28 cellular contexts compared by ENCODE assay signal in the genomic region with DNA sequence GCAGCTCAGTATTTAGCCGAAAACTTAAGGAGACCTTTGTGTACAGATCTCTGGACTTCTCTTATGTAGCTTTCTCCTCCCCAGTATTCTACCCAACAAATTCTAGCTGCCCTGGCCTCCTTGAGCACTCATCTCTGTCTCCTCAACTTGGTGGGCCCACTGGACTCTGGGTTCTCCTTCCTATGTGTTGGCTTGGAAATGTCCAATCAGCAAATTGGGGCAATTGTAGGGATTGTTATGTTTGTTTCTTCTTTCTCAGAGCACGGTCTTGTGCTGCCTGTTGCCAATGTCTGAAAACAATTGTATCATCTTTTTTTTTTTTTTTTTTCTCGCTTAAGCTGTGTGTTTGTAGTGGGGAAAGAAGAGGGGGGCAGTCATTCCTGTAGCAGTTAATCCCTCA.
"Had no signal": no experiment of that assay in that cellular context is flagged by ENCODE, and none has a peak within 500 bp of the region (broad histone marks: within the 10 kb centered on the region; RNA-seq: fewer than 3 reads in every experiment).

No MANE protein-coding gene starts in this region.

- DNase-seq: head of caudate nucleus; hippocampal formation; lower lobe of right lung; mammary epithelial cell; mesendoderm; naive B cell; natural killer cell; nephron progenitor cell; occipital lobe; ovary; sigmoid colon; small intestine; spleen; stimulated activated CD4-positive, alpha-beta T cell treated with anti-CD3 and anti-CD28 coated beads, Interleukin-4, amount 100 ng/mL, for 4 hours; stimulated activated CD8-positive, alpha-beta memory T cell treated with anti-CD3 and anti-CD28 coated beads, Interleukin-4, amount 100 ng/mL, for 48 hours; stimulated activated naive CD8-positive, alpha-beta T cell treated with anti-CD3 and anti-CD28 coated beads, Interleukin-15, Interleukin-2, amounts not matched to agents 100 U/mL and 50 U/mL, for 24 hours; stomach; testis; thyroid gland; transverse colon; upper lobe of left lung had no signal

- H3K9ac ChIP-seq: neural progenitor cell had no signal

- FAIRE-seq: small intestine had no signal

- H3K4me1 Mint-ChIP-seq: natural killer cell, nephron progenitor cell, neural progenitor cell had no signal

- H3K27me3 ChIP-seq: neural progenitor cell, ovary, right atrium auricular region, sigmoid colon, spleen, stomach, testis, thyroid gland, transverse colon, upper lobe of left lung, vagina had no signal

- H3K27ac ChIP-seq: lower lobe of right lung, neural progenitor cell, neutrophil, ovary, sigmoid colon, spleen, stomach, thyroid gland, transverse colon, upper lobe of left lung, vagina had no signal

- H2AFZ ChIP-seq: neural progenitor cell had no signal

- H3K27me3 Mint-ChIP-seq: progenitor cell of endocrine pancreas had no signal

- H3K9me3 ChIP-seq: lower lobe of right lung, neutrophil, ovary, sigmoid colon, spleen, stomach, testis, thyroid gland, transverse colon, upper lobe of left lung, vagina had no signal

- H3K4me3 Mint-ChIP-seq: mesothelial cell of epicardium; naive B cell; natural killer cell; nephron progenitor cell; neural progenitor cell; stimulated activated memory B cell treated with anti-CD40 and anti-IgM and Interleukin-4, amounts not matched to agents 10 μg/mL and 1 μg/mL and 100 μg/mL, for 72 hours had no signal

- H3K9me3 Mint-ChIP-seq: natural killer cell; stimulated activated memory B cell treated with anti-CD40 and anti-IgM and Interleukin-4, amounts not matched to agents 10 μg/mL and 1 μg/mL and 100 μg/mL, for 72 hours had no signal

- H3K36me3 Mint-ChIP-seq: naive B cell; natural killer cell; neural progenitor cell; stimulated activated memory B cell treated with anti-CD40 and anti-IgM and Interleukin-4, amounts not matched to agents 10 μg/mL and 1 μg/mL and 100 μg/mL, for 72 hours had no signal

- ATAC-seq: lower lobe of right lung; natural killer cell; stimulated activated memory B cell treated with anti-CD40 and anti-IgM and Interleukin-4, amounts not matched to agents 10 μg/mL and 1 μg/mL and 100 μg/mL, for 72 hours; stimulated activated naive CD8-positive, alpha-beta T cell treated with anti-CD3 and anti-CD28 coated beads, Interleukin-15, Interleukin-2, amounts not matched to agents 100 U/mL and 50 U/mL, for 24 hours had no signal

- H3K4me3 ChIP-seq: lower lobe of right lung, neural progenitor cell, ovary, right atrium auricular region, sigmoid colon, spleen, stomach, testis, thyroid gland, transverse colon, upper lobe of left lung, vagina had no signal

- H3K36me3 ChIP-seq: lower lobe of right lung, neural progenitor cell, neutrophil, ovary, right atrium auricular region, sigmoid colon, spleen, stomach, thyroid gland, transverse colon, upper lobe of left lung, vagina had no signal

- H3K27ac Mint-ChIP-seq: mesothelial cell of epicardium; naive B cell; natural killer cell; nephron progenitor cell; neural progenitor cell; progenitor cell of endocrine pancreas; stimulated activated memory B cell treated with anti-CD40 and anti-IgM and Interleukin-4, amounts not matched to agents 10 μg/mL and 1 μg/mL and 100 μg/mL, for 72 hours had no signal

- H3K4me2 ChIP-seq: neural progenitor cell had no signal
